In the genomic region with DNA sequence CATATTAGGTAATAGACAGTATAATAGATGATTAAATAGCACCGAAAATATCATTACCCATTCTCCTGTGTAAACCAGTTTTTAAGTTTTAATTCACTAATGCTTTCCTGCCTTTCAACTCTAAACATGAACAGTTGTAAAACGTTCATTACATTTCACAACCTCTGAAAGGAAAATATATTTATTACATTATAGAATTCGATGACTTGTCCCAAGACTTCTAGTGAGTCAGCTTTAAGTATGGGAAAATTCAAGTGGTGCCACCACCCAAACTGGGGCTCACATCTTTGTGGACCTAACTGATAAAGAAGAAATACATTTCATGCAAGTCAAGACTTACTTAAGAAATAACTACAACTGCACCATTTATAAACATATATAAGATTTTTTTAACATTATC, we compare ENCODE assay signal across 1 cellular context.
TF ChIP-seq lines count a peak whose summit lies in the region.

No MANE protein-coding gene starts in this region.

TF ChIP-seq in SK-N-SH treated with all-trans-retinoic acid at 6 μM for 48 hours, 23 proteins besides CTCF, POLR2A, EP300 and RAD21 (continued from another document):
- TF ChIP-seq, protein P1, sequence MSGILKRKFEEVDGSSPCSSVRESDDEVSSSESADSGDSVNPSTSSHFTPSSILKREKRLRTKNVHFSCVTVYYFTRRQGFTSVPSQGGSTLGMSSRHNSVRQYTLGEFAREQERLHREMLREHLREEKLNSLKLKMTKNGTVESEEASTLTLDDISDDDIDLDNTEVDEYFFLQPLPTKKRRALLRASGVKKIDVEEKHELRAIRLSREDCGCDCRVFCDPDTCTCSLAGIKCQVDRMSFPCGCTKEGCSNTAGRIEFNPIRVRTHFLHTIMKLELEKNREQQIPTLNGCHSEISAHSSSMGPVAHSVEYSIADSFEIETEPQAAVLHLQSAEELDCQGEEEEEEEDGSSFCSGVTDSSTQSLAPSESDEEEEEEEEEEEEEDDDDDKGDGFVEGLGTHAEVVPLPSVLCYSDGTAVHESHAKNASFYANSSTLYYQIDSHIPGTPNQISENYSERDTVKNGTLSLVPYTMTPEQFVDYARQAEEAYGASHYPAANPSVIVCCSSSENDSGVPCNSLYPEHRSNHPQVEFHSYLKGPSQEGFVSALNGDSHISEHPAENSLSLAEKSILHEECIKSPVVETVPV (CRISPR knock-in tag; IDR thresholded peaks at IDR 0.05), result no peak
- TF ChIP-seq RARB (CRISPR knock-in tag; IDR thresholded peaks at IDR 0.05) (no peak), ZNF8 (CRISPR knock-in tag; IDR thresholded peaks at IDR 0.05) (no peak), TOX (CRISPR knock-in tag; IDR thresholded peaks at IDR 0.05; ENCODE audit: borderline replicate concordance) (no peak), OSR1 (CRISPR knock-in tag; IDR thresholded peaks at IDR 0.05) (no peak), ZNF70 (CRISPR knock-in tag; IDR thresholded peaks at IDR 0.05) (no peak), ARNTL (CRISPR knock-in tag; IDR thresholded peaks at IDR 0.05; ENCODE audit: borderline replicate concordance, low read depth) (no peak)
- TF ChIP-seq, protein P2, sequence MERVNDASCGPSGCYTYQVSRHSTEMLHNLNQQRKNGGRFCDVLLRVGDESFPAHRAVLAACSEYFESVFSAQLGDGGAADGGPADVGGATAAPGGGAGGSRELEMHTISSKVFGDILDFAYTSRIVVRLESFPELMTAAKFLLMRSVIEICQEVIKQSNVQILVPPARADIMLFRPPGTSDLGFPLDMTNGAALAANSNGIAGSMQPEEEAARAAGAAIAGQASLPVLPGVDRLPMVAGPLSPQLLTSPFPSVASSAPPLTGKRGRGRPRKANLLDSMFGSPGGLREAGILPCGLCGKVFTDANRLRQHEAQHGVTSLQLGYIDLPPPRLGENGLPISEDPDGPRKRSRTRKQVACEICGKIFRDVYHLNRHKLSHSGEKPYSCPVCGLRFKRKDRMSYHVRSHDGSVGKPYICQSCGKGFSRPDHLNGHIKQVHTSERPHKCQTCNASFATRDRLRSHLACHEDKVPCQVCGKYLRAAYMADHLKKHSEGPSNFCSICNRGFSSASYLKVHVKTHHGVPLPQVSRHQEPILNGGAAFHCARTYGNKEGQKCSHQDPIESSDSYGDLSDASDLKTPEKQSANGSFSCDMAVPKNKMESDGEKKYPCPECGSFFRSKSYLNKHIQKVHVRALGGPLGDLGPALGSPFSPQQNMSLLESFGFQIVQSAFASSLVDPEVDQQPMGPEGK (CRISPR knock-in tag; IDR thresholded peaks at IDR 0.05; ENCODE audit: borderline replicate concordance), result no peak
- TF ChIP-seq, protein P3, sequence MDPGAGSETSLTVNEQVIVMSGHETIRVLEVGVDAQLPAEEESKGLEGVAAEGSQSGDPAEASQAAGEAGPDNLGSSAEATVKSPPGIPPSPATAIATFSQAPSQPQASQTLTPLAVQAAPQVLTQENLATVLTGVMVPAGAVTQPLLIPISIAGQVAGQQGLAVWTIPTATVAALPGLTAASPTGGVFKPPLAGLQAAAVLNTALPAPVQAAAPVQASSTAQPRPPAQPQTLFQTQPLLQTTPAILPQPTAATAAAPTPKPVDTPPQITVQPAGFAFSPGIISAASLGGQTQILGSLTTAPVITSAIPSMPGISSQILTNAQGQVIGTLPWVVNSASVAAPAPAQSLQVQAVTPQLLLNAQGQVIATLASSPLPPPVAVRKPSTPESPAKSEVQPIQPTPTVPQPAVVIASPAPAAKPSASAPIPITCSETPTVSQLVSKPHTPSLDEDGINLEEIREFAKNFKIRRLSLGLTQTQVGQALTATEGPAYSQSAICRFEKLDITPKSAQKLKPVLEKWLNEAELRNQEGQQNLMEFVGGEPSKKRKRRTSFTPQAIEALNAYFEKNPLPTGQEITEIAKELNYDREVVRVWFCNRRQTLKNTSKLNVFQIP (CRISPR knock-in tag; IDR thresholded peaks at IDR 0.05; ENCODE audit: borderline replicate concordance, low read depth), result no peak
